In genomic region chr9:120892177-120892747, GRCh38 we compare ENCODE assay signal across 8 cellular contexts. TPM values are rescaled to one million over a fixed set of nuclear protein-coding genes. Genes with fewer than 3 reads are reported as not detected.
DNase-seq lines count a peak whose midpoint lies in the region; ATAC-seq and TF ChIP-seq lines count a peak whose summit lies in the region.

No MANE protein-coding gene starts in this region.

- peaks cover 12% of the 10 kb centered on the region for H3K36me3 Mint-ChIP-seq in T-helper 1 cell treated with Interleukin-12 subunit alpha and Interleukin-12 subunit beta and Interleukin-4 antibody, amounts not matched to agents 30 μg/mL and 1 μg/mL, for 36 hours (ENCODE audit: low read depth)
- peaks cover 49% of the 10 kb centered on the region for H3K36me3 Mint-ChIP-seq in activated CD8-positive, alpha-beta T cell treated with anti-CD3 and anti-CD28 coated beads for 36 hours (ENCODE audit: low read depth)
- H3K36me3 Mint-ChIP-seq in stimulated activated naive CD8-positive, alpha-beta T cell treated with anti-CD3 and anti-CD28 coated beads, Interleukin-15, Interleukin-2, amounts not matched to agents 100 ng/mL and 50 ng/mL, for 24 hours (ENCODE audit: low read depth): peaks cover 15% of the 10 kb centered on the region

- POLR2A ChIA-PET in activated CD8-positive, alpha-beta T cell treated with anti-CD3 and anti-CD28 coated beads for 36 hours (lab: Charles Lee): interaction anchor here (1.4 to 67.1 kb wide), 7 partner anchors 2 to 177 kb away, joined by 3 to 2439 read pairs (median 5); partner anchors contain the start of genes FBXW2, PHF19, PSMD5 and TRAF1

- H3K4me3 Mint-ChIP-seq in T-helper 1 cell treated with Interleukin-12 subunit alpha and Interleukin-12 subunit beta and Interleukin-4 antibody, amounts not matched to agents 30 μg/mL and 1 μg/mL, for 36 hours: peak overlapping the region; percentile 25
- peak overlapping the region; percentile 79 for H3K4me3 Mint-ChIP-seq in activated CD8-positive, alpha-beta T cell treated with anti-CD3 and anti-CD28 coated beads for 36 hours
- peak overlapping the region; percentile 78 for H3K4me3 Mint-ChIP-seq in stimulated activated naive CD8-positive, alpha-beta T cell treated with anti-CD3 and anti-CD28 coated beads, Interleukin-15, Interleukin-2, amounts not matched to agents 100 ng/mL and 50 ng/mL, for 24 hours

- H3K36me3 ChIP-seq in brain microvascular endothelial cell (replicated peaks): no peaks in the 10 kb centered on the region

- no peak overlapping the region for H3K4me3 ChIP-seq in brain microvascular endothelial cell (ENCODE audit: low read depth, low read length)

- intact Hi-C loops in activated CD8-positive, alpha-beta T cell treated with anti-CD3 and anti-CD28 coated beads for 36 hours (cut with micrococcal nuclease): loop anchor here (2.0 to 10.0 kb wide), 3 partner anchors 15 to 47 kb away; partner anchors contain the start of genes PHF19, PSMD5 and TRAF1

- DNase-seq in T-helper 1 cell (no peak), brain microvascular endothelial cell (no peak), HuH-7.5 (ENCODE audit: low spot score) (no peak), OCI-M1 (lab: John Stamatoyannopoulos, UW) (no peak)
- DNase-seq in activated CD8-positive, alpha-beta T cell treated with anti-CD3 and anti-CD28 coated beads for 36 hours: peak; percentile 65

- H3K27me3 ChIP-seq in brain microvascular endothelial cell (replicated peaks): no peaks in the 10 kb centered on the region

- no peak overlapping the region for H3K27ac ChIP-seq in brain microvascular endothelial cell

- H3K4me1 Mint-ChIP-seq in T-helper 1 cell treated with Interleukin-12 subunit alpha and Interleukin-12 subunit beta and Interleukin-4 antibody, amounts not matched to agents 30 μg/mL and 1 μg/mL, for 36 hours (ENCODE audit: low read depth): peaks cover 66% of the 10 kb centered on the region
- H3K4me1 Mint-ChIP-seq in activated CD8-positive, alpha-beta T cell treated with anti-CD3 and anti-CD28 coated beads for 36 hours (ENCODE audit: low read depth): peaks cover 80% of the 10 kb centered on the region
- H3K4me1 Mint-ChIP-seq in stimulated activated naive CD8-positive, alpha-beta T cell treated with anti-CD3 and anti-CD28 coated beads, Interleukin-15, Interleukin-2, amounts not matched to agents 100 ng/mL and 50 ng/mL, for 24 hours (ENCODE audit: low read depth): peaks cover 88% of the 10 kb centered on the region

- CTCF ChIA-PET in activated CD8-positive, alpha-beta T cell treated with anti-CD3 and anti-CD28 coated beads for 36 hours (lab: Charles Lee): interaction anchor here (0.9 to 2.0 kb wide), 6 partner anchors 11 to 137 kb away, joined by 4 to 6 read pairs (median 5); no protein-coding TSS in a partner anchor

- H3K27me3 Mint-ChIP-seq in T-helper 1 cell treated with Interleukin-12 subunit alpha and Interleukin-12 subunit beta and Interleukin-4 antibody, amounts not matched to agents 30 μg/mL and 1 μg/mL, for 36 hours (ENCODE audit: low read depth): no peaks in the 10 kb centered on the region
- no peaks in the 10 kb centered on the region for H3K27me3 Mint-ChIP-seq in activated CD8-positive, alpha-beta T cell treated with anti-CD3 and anti-CD28 coated beads for 36 hours
- H3K27me3 Mint-ChIP-seq in stimulated activated naive CD8-positive, alpha-beta T cell treated with anti-CD3 and anti-CD28 coated beads, Interleukin-15, Interleukin-2, amounts not matched to agents 100 ng/mL and 50 ng/mL, for 24 hours: no peaks in the 10 kb centered on the region

- TF ChIP-seq CTCF in activated CD8-positive, alpha-beta T cell treated with anti-CD3 and anti-CD28 coated beads for 36 hours (IDR thresholded peaks at IDR 0.05): no peak
- TF ChIP-seq CTCF in brain microvascular endothelial cell (IDR thresholded peaks at IDR 0.05; ENCODE audit: low read depth, low read length, missing control alignments): no peak

- H3K27ac Mint-ChIP-seq in T-helper 1 cell treated with Interleukin-12 subunit alpha and Interleukin-12 subunit beta and Interleukin-4 antibody, amounts not matched to agents 30 μg/mL and 1 μg/mL, for 36 hours: peak overlapping the region; percentile 99
- H3K27ac Mint-ChIP-seq in activated CD8-positive, alpha-beta T cell treated with anti-CD3 and anti-CD28 coated beads for 36 hours: peak overlapping the region; percentile 98
- H3K27ac Mint-ChIP-seq in stimulated activated naive CD8-positive, alpha-beta T cell treated with anti-CD3 and anti-CD28 coated beads, Interleukin-15, Interleukin-2, amounts not matched to agents 100 ng/mL and 50 ng/mL, for 24 hours: peak overlapping the region; percentile 99

- peak; percentile 28 for ATAC-seq in HG02970 (IDR thresholded peaks at IDR 0.05; ENCODE audit: low FRiP score, unreplicated experiment)
- ATAC-seq in activated CD8-positive, alpha-beta T cell treated with anti-CD3 and anti-CD28 coated beads for 36 hours: peak; percentile 18

- H3K9me3 Mint-ChIP-seq in T-helper 1 cell treated with Interleukin-12 subunit alpha and Interleukin-12 subunit beta and Interleukin-4 antibody, amounts not matched to agents 30 μg/mL and 1 μg/mL, for 36 hours: no peaks in the 10 kb centered on the region
- H3K9me3 Mint-ChIP-seq in activated CD8-positive, alpha-beta T cell treated with anti-CD3 and anti-CD28 coated beads for 36 hours: peaks cover 3% of the 10 kb centered on the region
- H3K9me3 Mint-ChIP-seq in stimulated activated naive CD8-positive, alpha-beta T cell treated with anti-CD3 and anti-CD28 coated beads, Interleukin-15, Interleukin-2, amounts not matched to agents 100 ng/mL and 50 ng/mL, for 24 hours: no peaks in the 10 kb centered on the region

- in situ Hi-C loops in brain microvascular endothelial cell (cut with HindIII; ENCODE audit: low pct_ligation_motif_present, low sequenced_read_pairs): no loop called here

RNA-seq across cellular contexts. Expression of gene PHF19, which starts 15.3 kb away (rescaled TPM):
- total RNA-seq in activated CD8-positive, alpha-beta T cell treated with anti-CD3 and anti-CD28 coated beads for 36 hours: 100 to 1,000 TPM; 210 to 216 TPM

RNA-seq across cellular contexts. Expression of gene TRAF1, which starts 34.3 kb away (rescaled TPM):
- total RNA-seq in activated CD8-positive, alpha-beta T cell treated with anti-CD3 and anti-CD28 coated beads for 36 hours: 100 to 1,000 TPM; 147 to 150 TPM

RNA-seq across cellular contexts. Expression of gene PSMD5, which starts 49.5 kb away (rescaled TPM):
- total RNA-seq in activated CD8-positive, alpha-beta T cell treated with anti-CD3 and anti-CD28 coated beads for 36 hours: 10 to 100 TPM; 52.3 to 55.3 TPM

Comparison
In these comparisons a context has a peak if more than half of its experiments do, and no peak if none do; other contexts are left out.
1. H3K4me3 Mint-ChIP-seq: peak in every context shown above with its lines; median percentile 79 in activated CD8-positive, alpha-beta T cell treated with anti-CD3 and anti-CD28 coated beads for 36 hours; 78 in stimulated activated naive CD8-positive, alpha-beta T cell treated with anti-CD3 and anti-CD28 coated beads, Interleukin-15, Interleukin-2, amounts not matched to agents 100 ng/mL and 50 ng/mL, for 24 hours; 25 in T-helper 1 cell treated with Interleukin-12 subunit alpha and Interleukin-12 subunit beta and Interleukin-4 antibody, amounts not matched to agents 30 μg/mL and 1 μg/mL, for 36 hours.